ENCODE assay signal across 23 cellular contexts in genomic region chr2:201913197-201913596, GRCh38.
"Had no signal": no experiment of that assay in that cellular context is flagged by ENCODE, and none has a peak within 500 bp of the region (broad histone marks: within the 10 kb centered on the region; RNA-seq: fewer than 3 reads in every experiment).

No MANE protein-coding gene starts in this region.

- H3K27ac ChIP-seq: brain microvascular endothelial cell, heart left ventricle, neural progenitor cell, tibial artery, WERI-Rb-1 had no signal

- H3K27me3 ChIP-seq: brain microvascular endothelial cell, neural progenitor cell, tibial artery had no signal

- DNase-seq: activated CD4-positive, alpha-beta T cell treated with anti-CD3 and anti-CD28 coated beads for 1 hour; activated CD4-positive, alpha-beta T cell treated with anti-CD3 and anti-CD28 coated beads, Interleukin-2, amount 50 U/mL, for 1 hour; activated CD8-positive, alpha-beta T cell treated with anti-CD3 and anti-CD28 coated beads, Interleukin-2, amount 10 ng/mL, durations not matched to agents 7 days and 5 days; activated gamma-delta T cell treated with Interleukin-2 at 50 U/mL for 16 hours; activated T-cell treated with anti-CD3 and anti-CD28 coated beads, Interleukin-2, amount 50 U/mL, for 1 hour; anterior cingulate cortex; brain microvascular endothelial cell; caudate nucleus; heart left ventricle; islet precursor cell; left cardiac atrium; naive B cell; small intestine; stimulated activated CD4-positive, alpha-beta T cell treated with anti-CD3 and anti-CD28 coated beads, Interleukin-2, amount 100 ng/mL, for 24 hours; stimulated activated naive CD8-positive, alpha-beta T cell treated with anti-CD3 and anti-CD28 coated beads, Interleukin-15, amount 100 ng/mL, for 72 hours; tibial artery; WERI-Rb-1 had no signal

- H3K9me3 Mint-ChIP-seq: activated naive CD4-positive, alpha-beta T cell treated with anti-CD3 and anti-CD28 coated beads, Interleukin-2, amount 50 U/mL, for 24 hours; memory B cell; naive B cell; neural progenitor cell; stimulated activated effector memory CD8-positive, alpha-beta T cell treated with anti-CD3 and anti-CD28 coated beads, Interleukin-12 subunit alpha, Interleukin-12 subunit beta, amount 100 ng/mL, for 72 hours; stimulated activated naive CD8-positive, alpha-beta T cell treated with anti-CD3 and anti-CD28 coated beads, Interleukin-15, amount 100 ng/mL, for 72 hours; T-helper 2 cell treated with Interferon-gamma antibody and Interleukin-4, amounts not matched to agents 5 μg/mL and 100 μg/mL, for 36 hours had no signal

- H3K4me3 Mint-ChIP-seq: activated CD8-positive, alpha-beta T cell treated with anti-CD3 and anti-CD28 coated beads, Interleukin-2, amount 10 ng/mL, durations not matched to agents 7 days and 5 days; activated naive CD4-positive, alpha-beta T cell treated with anti-CD3 and anti-CD28 coated beads, Interleukin-2, amount 50 U/mL, for 24 hours; memory B cell; naive B cell; neural progenitor cell; stimulated activated effector memory CD8-positive, alpha-beta T cell treated with anti-CD3 and anti-CD28 coated beads, Interleukin-12 subunit alpha, Interleukin-12 subunit beta, amount 100 ng/mL, for 72 hours; stimulated activated naive CD8-positive, alpha-beta T cell treated with anti-CD3 and anti-CD28 coated beads, Interleukin-15, amount 100 ng/mL, for 72 hours; T-helper 2 cell treated with Interferon-gamma antibody and Interleukin-4, amounts not matched to agents 5 μg/mL and 100 μg/mL, for 36 hours had no signal

- H3K27ac Mint-ChIP-seq: activated CD8-positive, alpha-beta T cell treated with anti-CD3 and anti-CD28 coated beads, Interleukin-2, amount 10 ng/mL, durations not matched to agents 7 days and 5 days; activated naive CD4-positive, alpha-beta T cell treated with anti-CD3 and anti-CD28 coated beads, Interleukin-2, amount 50 U/mL, for 24 hours; memory B cell; naive B cell; neural progenitor cell; stimulated activated effector memory CD8-positive, alpha-beta T cell treated with anti-CD3 and anti-CD28 coated beads, Interleukin-12 subunit alpha, Interleukin-12 subunit beta, amount 100 ng/mL, for 72 hours; T-helper 2 cell treated with Interferon-gamma antibody and Interleukin-4, amounts not matched to agents 5 μg/mL and 100 μg/mL, for 36 hours had no signal

- H3K4me3 ChIP-seq: heart left ventricle, neural progenitor cell, tibial artery had no signal

- H3K27me3 Mint-ChIP-seq: activated naive CD4-positive, alpha-beta T cell treated with anti-CD3 and anti-CD28 coated beads, Interleukin-2, amount 50 U/mL, for 24 hours; memory B cell; naive B cell; stimulated activated naive CD8-positive, alpha-beta T cell treated with anti-CD3 and anti-CD28 coated beads, Interleukin-15, amount 100 ng/mL, for 72 hours had no signal

- ATAC-seq: activated CD8-positive, alpha-beta T cell treated with anti-CD3 and anti-CD28 coated beads, Interleukin-2, amount 10 ng/mL, durations not matched to agents 7 days and 5 days; heart left ventricle; left cardiac atrium; sciatic nerve; stimulated activated effector memory CD8-positive, alpha-beta T cell treated with anti-CD3 and anti-CD28 coated beads, Interleukin-12 subunit alpha, Interleukin-12 subunit beta, amount 100 ng/mL, for 72 hours; stimulated activated naive CD8-positive, alpha-beta T cell treated with anti-CD3 and anti-CD28 coated beads, Interleukin-15, amount 100 ng/mL, for 72 hours had no signal

- H3K36me3 Mint-ChIP-seq: activated naive CD4-positive, alpha-beta T cell treated with anti-CD3 and anti-CD28 coated beads, Interleukin-2, amount 50 U/mL, for 24 hours; memory B cell; naive B cell; neural progenitor cell; stimulated activated effector memory CD8-positive, alpha-beta T cell treated with anti-CD3 and anti-CD28 coated beads, Interleukin-12 subunit alpha, Interleukin-12 subunit beta, amount 100 ng/mL, for 72 hours had no signal
